In genomic region chr18:21605218-21605617, GRCh38 we compare ENCODE assay signal across 19 cellular contexts. TPM values are rescaled to one million over a fixed set of nuclear protein-coding genes. Genes with fewer than 3 reads are reported as not detected.
DNase-seq lines count a peak whose midpoint lies in the region; ATAC-seq and TF ChIP-seq lines count a peak whose summit lies in the region.
"Had no signal": no experiment of that assay in that cellular context is flagged by ENCODE, and none has a peak within 500 bp of the region (broad histone marks: within the 10 kb centered on the region; RNA-seq: fewer than 3 reads in every experiment).

No MANE protein-coding gene starts in this region.

- no peak overlapping the region for H3K18ac ChIP-seq in neuronal stem cell (ENCODE audit: low read length)

- no peak for ATAC-seq in CD4-positive, alpha-beta T cell (ENCODE audit: poor library complexity)
- ATAC-seq: esophagus mucosa had no signal

- H3K27ac ChIP-seq in CD4-positive, alpha-beta T cell (ENCODE audit: low read depth, low read length) = no peak overlapping the region
- H3K27ac ChIP-seq in Karpas-422 (ENCODE audit: low read length) (0 out of 2 replicates have a peak overlapping the region, but pooled peaks have one; percentile 2), neuronal stem cell (replicated peaks; ENCODE audit: low read length) (no peak overlapping the region)
- peak overlapping the region; percentile 23 for H3K27ac ChIP-seq in effector memory CD4-positive, alpha-beta T cell (ENCODE audit: insufficient read depth, low read length, poor library complexity, severe bottlenecking)
- H3K27ac ChIP-seq: tibial nerve had no signal

- no peak overlapping the region for H3K4me2 ChIP-seq in Karpas-422 (ENCODE audit: low read depth, low read length, poor library complexity, severe bottlenecking)
- no peak overlapping the region for H3K4me2 ChIP-seq in neuronal stem cell (ENCODE audit: insufficient read depth, low read length, poor library complexity, severe bottlenecking)

- no peak overlapping the region for H2BK5ac ChIP-seq in neuronal stem cell (ENCODE audit: low read length)

- no peak for TF ChIP-seq CTCF in CD4-positive, alpha-beta T cell (IDR thresholded peaks at IDR 0.05)
- no peak for TF ChIP-seq CTCF in BE2C (IDR thresholded peaks at IDR 0.05; ENCODE audit: low read depth, low read length)

- H2AFZ ChIP-seq in Karpas-422 (ENCODE audit: low read length) (peak overlapping the region; percentile 87), neuronal stem cell (ENCODE audit: low read length) (peak overlapping the region; percentile 74)

- no peaks in the 10 kb centered on the region for H3K9me2 ChIP-seq in Karpas-422 (replicated peaks; ENCODE audit: insufficient read depth, low read length)

- H3K4me1 Mint-ChIP-seq in CD4-positive, alpha-beta T cell (ENCODE audit: low read depth) = peaks cover 19% of the 10 kb centered on the region

- intact Hi-C loops in CD4-positive, alpha-beta T cell (cut with DNase I, micrococcal nuclease) = no loop called here

- no peak overlapping the region for H3K14ac ChIP-seq in neuronal stem cell (ENCODE audit: low read length)

- H3K9me3 ChIP-seq in CD4-positive, alpha-beta T cell (ENCODE audit: control insufficient read depth, low read length) = no peaks in the 10 kb centered on the region
- H3K9me3 ChIP-seq in Karpas-422 (ENCODE audit: low read length) (no peaks in the 10 kb centered on the region), neuronal stem cell (replicated peaks in 1 of 2; ENCODE audit: control insufficient read depth in 2 of 2, insufficient read depth in 1 of 2, low read depth in 1 of 2, low read length in 2 of 2) (no peaks in the 10 kb centered on the region), BE2C (no peaks in the 10 kb centered on the region)
- H3K9me3 ChIP-seq in effector memory CD4-positive, alpha-beta T cell (ENCODE audit: control insufficient read depth, low read length) = no peaks in the 10 kb centered on the region
- H3K9me3 ChIP-seq: tibial nerve had no signal

- H3K36me3 Mint-ChIP-seq in CD4-positive, alpha-beta T cell (ENCODE audit: low read depth) = peaks cover 7% of the 10 kb centered on the region

- no peak overlapping the region for H3K4me3 ChIP-seq in Karpas-422 (ENCODE audit: low read length)
- H3K4me3 ChIP-seq in effector memory CD4-positive, alpha-beta T cell (ENCODE audit: insufficient read depth, low read depth, low read length, poor library complexity, severe bottlenecking) = no peak overlapping the region
- no peak overlapping the region for H3K4me3 ChIP-seq in neuronal stem cell (ENCODE audit: low read length in 2 of 2)
- H3K4me3 ChIP-seq in BE2C (ENCODE audit: low read depth, low read length) = no peak overlapping the region
- H3K4me3 ChIP-seq: tibial nerve had no signal

- H3K27me3 Mint-ChIP-seq in CD4-positive, alpha-beta T cell = no peaks in the 10 kb centered on the region

- H4K8ac ChIP-seq in neuronal stem cell (ENCODE audit: low read depth, low read length) = no peak overlapping the region

- no peak overlapping the region for H4K91ac ChIP-seq in neuronal stem cell (ENCODE audit: low read depth, low read length, poor library complexity)

- peaks cover 17% of the 10 kb centered on the region for H3K4me1 ChIP-seq in Karpas-422 (ENCODE audit: low read length)
- H3K4me1 ChIP-seq in effector memory CD4-positive, alpha-beta T cell (ENCODE audit: control insufficient read depth, insufficient read depth, low read length, poor library complexity, severe bottlenecking) = no peaks in the 10 kb centered on the region
- peaks cover 0 to 2% of the 10 kb centered on the region in 2 donors for H3K4me1 ChIP-seq in neuronal stem cell (ENCODE audit: control insufficient read depth in 2 of 2, insufficient read depth in 1 of 2, low read depth in 1 of 2, low read length in 2 of 2)
- no peaks in the 10 kb centered on the region for H3K4me1 ChIP-seq in BE2C

- CTCF ChIA-PET in CD4-positive, alpha-beta T cell (lab: Charles Lee) = no interaction called here

- H3K36me3 ChIP-seq in Karpas-422 (ENCODE audit: insufficient read depth, low read length) (no peaks in the 10 kb centered on the region), neuronal stem cell (replicated peaks in 1 of 2; ENCODE audit: control insufficient read depth in 2 of 2, insufficient read depth in 2 of 2, low read length in 2 of 2) (no peaks in the 10 kb centered on the region), BE2C (no peaks in the 10 kb centered on the region)
- H3K36me3 ChIP-seq in effector memory CD4-positive, alpha-beta T cell (ENCODE audit: control insufficient read depth, insufficient read depth, low read length) = no peaks in the 10 kb centered on the region
- H3K36me3 ChIP-seq: tibial nerve had no signal

- POLR2A ChIA-PET in CD4-positive, alpha-beta T cell (lab: Charles Lee) = no interaction called here

- H3K4me3 Mint-ChIP-seq in CD4-positive, alpha-beta T cell = no peak overlapping the region

- peak overlapping the region; percentile 73 for H3K27ac Mint-ChIP-seq in CD4-positive, alpha-beta T cell
- H3K27ac Mint-ChIP-seq: activated T-helper 2 cell treated with anti-CD3 and anti-CD28 coated beads, Interferon-gamma antibody, Interleukin-2, Interleukin-4, amounts not matched to agents 10 μg/mL and 5 μg/mL and 100 μg/mL, durations not matched to agents 14 hours and 24 hours and 36 hours had no signal

- no peaks in the 10 kb centered on the region for H3K79me2 ChIP-seq in Karpas-422 (ENCODE audit: low read length)

- H3K4ac ChIP-seq in neuronal stem cell (ENCODE audit: low read length) = no peak overlapping the region

- H3K9ac ChIP-seq in Karpas-422 (ENCODE audit: low read length) (no peak overlapping the region), neuronal stem cell (ENCODE audit: low read depth, low read length, poor library complexity) (no peak overlapping the region)

- DNase-seq in CD4-positive, alpha-beta T cell = no peak
- DNase-seq in Karpas-422 = no peak
- DNase-seq in effector memory CD4-positive, alpha-beta T cell = no peak
- no peak for DNase-seq in neuronal stem cell (ENCODE audit: low spot score)
- no peak for DNase-seq in BE2C
- DNase-seq in stimulated activated CD8-positive, alpha-beta memory T cell treated with anti-CD3 and anti-CD28 coated beads, Interleukin-4, amount 100 ng/mL, for 48 hours = no peak
- DNase-seq in NCI-H748 treated with DMSO at 0.1 percent for 48 hours (lab: John Stamatoyannopoulos, UW) = no peak
- DNase-seq in NCI-H1105 treated with DMSO at 0.1 percent for 48 hours (lab: John Stamatoyannopoulos, UW) = no peak
- DNase-seq: activated CD4-positive, alpha-beta T cell treated with anti-CD3 and anti-CD28 coated beads for 1 hour; activated CD8-positive, alpha-beta memory T cell treated with anti-CD3 and anti-CD28 coated beads for 24 hours; dorsolateral prefrontal cortex; NCI-H1694 treated with DMSO at 0.1 percent for 48 hours; NCI-H226; nucleus accumbens; retina; SW 1271 had no signal

- H2BK15ac ChIP-seq in neuronal stem cell (ENCODE audit: low read length) = no peak overlapping the region

- H3K9me3 Mint-ChIP-seq in CD4-positive, alpha-beta T cell = no peaks in the 10 kb centered on the region
- H3K9me3 Mint-ChIP-seq: activated T-helper 2 cell treated with anti-CD3 and anti-CD28 coated beads, Interferon-gamma antibody, Interleukin-2, Interleukin-4, amounts not matched to agents 10 μg/mL and 5 μg/mL and 100 μg/mL, durations not matched to agents 14 hours and 24 hours and 36 hours had no signal

- H3K79me1 ChIP-seq in neuronal stem cell (ENCODE audit: low read depth, low read length) = no peaks in the 10 kb centered on the region

- H2BK12ac ChIP-seq in neuronal stem cell (ENCODE audit: low read length) = no peak overlapping the region

- no peaks in the 10 kb centered on the region for H3K27me3 ChIP-seq in CD4-positive, alpha-beta T cell (ENCODE audit: control insufficient read depth, insufficient read depth, low read length)
- no peaks in the 10 kb centered on the region for H3K27me3 ChIP-seq in Karpas-422 (ENCODE audit: low read length)
- no peaks in the 10 kb centered on the region for H3K27me3 ChIP-seq in effector memory CD4-positive, alpha-beta T cell (replicated peaks; ENCODE audit: control insufficient read depth, insufficient read depth, low read length, poor library complexity, severe bottlenecking)
- H3K27me3 ChIP-seq in neuronal stem cell (ENCODE audit: control insufficient read depth in 3 of 3, insufficient read depth in 3 of 3, low read depth in 1 of 3, low read length in 3 of 3) = no peaks in the 10 kb centered on the region
- H3K27me3 ChIP-seq in BE2C = no peaks in the 10 kb centered on the region
- H3K27me3 ChIP-seq: dorsolateral prefrontal cortex, tibial nerve had no signal

- no peak overlapping the region for H2BK120ac ChIP-seq in neuronal stem cell (ENCODE audit: low read depth, low read length)

- H4K20me1 ChIP-seq in Karpas-422 (ENCODE audit: insufficient read depth, low read depth, low read length) = no peaks in the 10 kb centered on the region

- no peak overlapping the region for H3K23ac ChIP-seq in neuronal stem cell (ENCODE audit: low read depth, low read length, poor library complexity)

- no peak overlapping the region for H2AK5ac ChIP-seq in neuronal stem cell (ENCODE audit: low read depth, low read length)

RNA-seq across cellular contexts. Expression of gene ESCO1, which starts 4.7 kb away (rescaled TPM):
- 10 to 100 TPM; 31.7 to 32.8 TPM for total RNA-seq in CD4-positive, alpha-beta T cell
- total RNA-seq in Karpas-422 (2014; rRNA removed; shearing (Covaris generic); ENCODE audit: low replicate concordance) = 23.6 and 35.5 TPM in 2 replicates
- polyA plus RNA-seq in neuronal stem cell (2013, experiment 1 of 2) = 16.1 TPM
- polyA plus RNA-seq in neuronal stem cell (2013, experiment 2 of 2) = 16.5 TPM
- 5.4 TPM for polyA plus RNA-seq in BE2C (2012; ENCODE audit: insufficient read depth, insufficient read length, low read depth)

RNA-seq across cellular contexts. Expression of gene SNRPD1, which starts 6.9 kb away (rescaled TPM):
- 10 to 100 TPM; 35.7 to 38.9 TPM for total RNA-seq in CD4-positive, alpha-beta T cell
- 20.4 and 44.3 TPM in 2 replicates for total RNA-seq in Karpas-422 (2014; rRNA removed; shearing (Covaris generic); ENCODE audit: low replicate concordance)
- 205 TPM for polyA plus RNA-seq in neuronal stem cell (2013, experiment 1 of 2)
- 206 TPM for polyA plus RNA-seq in neuronal stem cell (2013, experiment 2 of 2)
- polyA plus RNA-seq in BE2C (2012; ENCODE audit: insufficient read depth, insufficient read length, low read depth) = 148 TPM

Comparison
In these comparisons a context has a peak if more than half of its experiments do, and no peak if none do; other contexts are left out.
1. H3K27ac ChIP-seq: peak in Karpas-422 (single experiment) and effector memory CD4-positive, alpha-beta T cell (single experiment); none in CD4-positive, alpha-beta T cell (single experiment) and neuronal stem cell (single experiment).